In the genomic region with DNA sequence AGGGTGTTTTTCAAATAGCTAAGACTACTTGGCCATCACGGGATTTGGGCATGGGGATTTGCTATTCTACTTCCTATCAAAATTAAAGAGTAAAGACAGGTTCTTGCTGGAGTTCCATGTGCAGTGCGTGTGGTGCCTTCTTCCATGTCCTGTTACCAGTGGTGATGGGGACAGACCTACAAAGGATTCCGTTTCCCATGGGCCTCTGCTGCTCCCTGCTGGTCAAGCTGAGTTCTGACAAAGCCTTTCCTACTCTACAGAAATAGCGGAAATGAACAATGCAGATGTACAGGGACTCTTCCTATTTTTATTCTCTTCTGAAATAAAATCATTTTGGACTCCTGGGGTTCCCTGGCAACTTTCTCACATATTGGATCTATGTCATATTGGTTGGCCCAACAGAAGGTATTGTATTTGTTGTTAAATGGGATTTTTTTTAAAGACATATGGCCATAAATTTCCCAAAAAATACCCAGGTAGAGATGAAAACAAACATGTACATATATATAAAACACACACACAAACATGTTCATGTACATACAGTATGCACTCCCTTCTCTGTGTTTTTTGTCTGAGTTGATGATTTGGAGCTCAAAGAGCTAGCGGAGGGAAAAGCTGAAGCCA, we compare ENCODE assay signal across 8 cellular contexts.
A peak's percentile ranks its signal among the peaks of the same experiment; 100 is the strongest.
DNase-seq lines count a peak whose midpoint lies in the region; ATAC-seq, FAIRE-seq and TF ChIP-seq lines count a peak whose summit lies in the region.

No MANE protein-coding gene starts in this region.

- peaks cover 10% of the 10 kb centered on the region for H3K4me1 Mint-ChIP-seq in astrocyte (ENCODE audit: low read depth, unreplicated experiment)

- peak; percentile 82 for FAIRE-seq in astrocyte (lab: Jason Lieb, UNC)

- no peaks in the 10 kb centered on the region for H3K27me3 ChIP-seq in astrocyte (ENCODE audit: insufficient read depth, low read length)
- H3K27me3 ChIP-seq in spleen (replicated peaks in 1 of 7), result no peaks in the 10 kb centered on the region

- H4K20me1 ChIP-seq in astrocyte (ENCODE audit: insufficient read depth, low read length), result no peaks in the 10 kb centered on the region

- WGBS in spleen, 5 donors, result 30 to 41% (median 37%) methylated on average over 5 of the region's 5 CpGs

- TF ChIP-seq CTCF in astrocyte (IDR thresholded peaks at IDR 0.05; ENCODE audit: insufficient read depth, low read depth, low read length) (peak; percentile 92), spleen (IDR thresholded peaks at IDR 0.05 in 8 of 11, conservative IDR thresholded peaks at IDR 0.05 in 3 of 11) (peak; percentile 54 to 85 (median 79))

- H3K9me3 Mint-ChIP-seq in astrocyte (ENCODE audit: unreplicated experiment), result no peaks in the 10 kb centered on the region

- H3K9ac ChIP-seq in astrocyte (ENCODE audit: low read length), result no peak overlapping the region

- intact Hi-C loops in spleen (cut with DNase I; ENCODE audit: low total_unique reads), result loop anchor here (10.0 kb wide), 1 partner anchor 192 kb away; no protein-coding TSS in a partner anchor

- H3K4me3 ChIP-seq in astrocyte (ENCODE audit: insufficient read depth, low read depth, low read length), result no peak overlapping the region
- no peak overlapping the region for H3K4me3 ChIP-seq in spleen

- H3K4me3 Mint-ChIP-seq in astrocyte (ENCODE audit: unreplicated experiment), result no peak overlapping the region

- H3K27ac ChIP-seq in astrocyte (ENCODE audit: low read depth, low read length), result no peak overlapping the region
- H3K27ac ChIP-seq in spleen, result no peak overlapping the region

- no peaks in the 10 kb centered on the region for H3K79me2 ChIP-seq in astrocyte (ENCODE audit: insufficient read depth, low read length)

- H3K4me1 ChIP-seq in astrocyte (ENCODE audit: insufficient read depth, low read length) (peaks cover 19% of the 10 kb centered on the region), spleen (peaks cover 0 to 6% (median 0%) of the 10 kb centered on the region in 6 donors)

- H3K27me3 Mint-ChIP-seq in astrocyte (ENCODE audit: low read depth, unreplicated experiment), result no peaks in the 10 kb centered on the region

- no peak overlapping the region for H2AFZ ChIP-seq in astrocyte (ENCODE audit: low read depth, low read length)

- DNase-seq in 8988T (peak; percentile 14), NCI-H1694 treated with DMSO at 0.1 percent for 48 hours (lab: John Stamatoyannopoulos, UW) (peak; percentile 89), T-helper 22 cell (ENCODE audit: low read depth) (peak; percentile 1), astrocyte (ENCODE audit: low read depth) (peak; percentile 48), hepatic stellate cell (ENCODE audit: low spot score) (peak; percentile 67), spleen (peak; percentile 84)

- TF ChIP-seq POLR2A in spleen (IDR thresholded peaks at IDR 0.05), result no peak

- ATAC-seq in GM18502 (IDR thresholded peaks at IDR 0.05; ENCODE audit: poor library complexity, unreplicated experiment) (peak; percentile 91), HG02885 (IDR thresholded peaks at IDR 0.05; ENCODE audit: poor library complexity, unreplicated experiment) (peak; percentile 94)

- H3K36me3 ChIP-seq in astrocyte (ENCODE audit: insufficient read depth, low read length) (peaks cover 4% of the 10 kb centered on the region), spleen (peaks cover 0 to 41% (median 13%) of the 10 kb centered on the region in 6 donors)

- no peaks in the 10 kb centered on the region for H3K36me3 Mint-ChIP-seq in astrocyte (ENCODE audit: low read depth, unreplicated experiment)

- no peaks in the 10 kb centered on the region for H3K9me3 ChIP-seq in astrocyte (ENCODE audit: insufficient read depth, low read depth, low read length)
- H3K9me3 ChIP-seq in spleen, result no peaks in the 10 kb centered on the region

- H3K27ac Mint-ChIP-seq in astrocyte (ENCODE audit: unreplicated experiment), result no peak overlapping the region

- H3K4me2 ChIP-seq in astrocyte (ENCODE audit: low read length), result no peak overlapping the region

Comparison
In these comparisons a context has a peak if more than half of its experiments do, and no peak if none do; other contexts are left out.
1. DNase-seq: peak in every context shown above with its lines; median percentile 89 in NCI-H1694 treated with DMSO at 0.1 percent for 48 hours; 84 in spleen; 67 in hepatic stellate cell; 48 in astrocyte; 14 in 8988T; 1 in T-helper 22 cell.